In the genomic region with DNA sequence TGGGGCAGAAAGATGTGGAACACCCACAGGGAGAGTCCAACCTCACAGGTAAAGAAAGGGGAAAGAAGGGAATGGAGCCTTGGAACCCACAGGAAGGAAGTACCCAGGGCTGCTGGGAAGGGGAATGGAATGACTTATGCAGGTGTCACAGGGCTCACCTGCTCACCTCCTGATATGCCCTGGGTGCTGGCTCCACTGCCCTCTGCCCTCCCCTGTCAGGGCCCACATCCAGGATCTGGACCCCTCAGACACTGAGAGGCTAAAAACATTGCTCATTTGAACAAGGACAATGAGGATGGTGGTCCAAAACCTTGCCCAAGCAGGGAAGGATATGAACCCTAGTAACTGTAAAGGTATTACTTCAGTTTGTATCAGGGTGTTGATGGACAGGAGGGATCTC, we compare ENCODE assay signal across 1 cellular context.
TF ChIP-seq lines count a peak whose summit lies in the region.

No MANE protein-coding gene starts in this region.

TF ChIP-seq in H1, 55 proteins besides CTCF, POLR2A, EP300 and RAD21:
- TF ChIP-seq CTBP2 (IDR thresholded peaks at IDR 0.05; ENCODE audit: borderline replicate concordance, insufficient read depth, insufficient read length, low read length), result no peak
- no peak for TF ChIP-seq SIN3A (conservative IDR thresholded peaks at IDR 0.05 in 1 of 2, IDR thresholded peaks at IDR 0.05 in 1 of 2; ENCODE audit: low read depth in 1 of 2, low read length in 2 of 2)
- no peak for TF ChIP-seq JUND (IDR thresholded peaks at IDR 0.05; ENCODE audit: low read length)
- no peak for TF ChIP-seq BRCA1 (IDR thresholded peaks at IDR 0.05; ENCODE audit: low read depth, low read length)
- no peak for TF ChIP-seq JUN (IDR thresholded peaks at IDR 0.05; ENCODE audit: low read depth, low read length)
- no peak for TF ChIP-seq SAP30 (IDR thresholded peaks at IDR 0.05; ENCODE audit: insufficient read depth, insufficient replicate concordance, low read length)
- TF ChIP-seq HDAC6 (IDR thresholded peaks at IDR 0.05; ENCODE audit: low read depth, low read length), result no peak
- no peak for TF ChIP-seq CHD7 (IDR thresholded peaks at IDR 0.05; ENCODE audit: insufficient replicate concordance, low read length)
- TF ChIP-seq TCF12 (IDR thresholded peaks at IDR 0.05; ENCODE audit: low read depth, low read length), result no peak
- TF ChIP-seq MAFK (IDR thresholded peaks at IDR 0.05; ENCODE audit: low read depth, low read length), result no peak
- TF ChIP-seq E2F6 (IDR thresholded peaks at IDR 0.05), result no peak
- no peak for TF ChIP-seq KDM1A (IDR thresholded peaks at IDR 0.05; ENCODE audit: borderline replicate concordance, low read length)
